In genomic region chr1:152347116-152347728, GRCh38 we compare ENCODE assay signal across 8 cellular contexts. TPM values are rescaled to one million over a fixed set of nuclear protein-coding genes. Genes with fewer than 3 reads are reported as not detected.
DNase-seq lines count a peak whose midpoint lies in the region; ATAC-seq and TF ChIP-seq lines count a peak whose summit lies in the region.

No MANE protein-coding gene starts in this region.

- H3K36me3 Mint-ChIP-seq in activated CD8-positive, alpha-beta memory T cell treated with anti-CD3 and anti-CD28 coated beads, Interleukin-2, amount 10 ng/mL, durations not matched to agents 7 days and 5 days, result no peaks in the 10 kb centered on the region

- no peak overlapping the region for H3K27ac ChIP-seq in ascending aorta

- intact Hi-C loops in ascending aorta (cut with DNase I), result no loop called here

- peak; percentile 45 for ATAC-seq in activated CD8-positive, alpha-beta memory T cell treated with anti-CD3 and anti-CD28 coated beads, Interleukin-2, amount 10 ng/mL, durations not matched to agents 7 days and 5 days

- CTCF ChIA-PET in activated CD8-positive, alpha-beta memory T cell treated with anti-CD3 and anti-CD28 coated beads, Interleukin-2, amount 10 ng/mL, durations not matched to agents 7 days and 5 days (lab: Charles Lee), result interaction anchor here (0.6 to 2.6 kb wide), 17 partner anchors 9 to 236 kb away, joined by 3 to 42 read pairs (median 4); no protein-coding TSS in a partner anchor

- H3K27me3 ChIP-seq in ascending aorta, result no peaks in the 10 kb centered on the region
- H3K27me3 ChIP-seq in kidney epithelial cell (ENCODE audit: control insufficient read depth, insufficient read depth, low read length), result no peaks in the 10 kb centered on the region

- peak; percentile 64 for DNase-seq in activated CD8-positive, alpha-beta memory T cell treated with anti-CD3 and anti-CD28 coated beads, Interleukin-2, amount 10 ng/mL, durations not matched to agents 7 days and 5 days
- DNase-seq in activated CD8-positive, alpha-beta memory T cell treated with anti-CD3 and anti-CD28 coated beads for 24 hours, result no peak
- DNase-seq in HT-29 (ENCODE audit: low spot score) (peak; percentile 93), RPMI8226 (peak; percentile 77), ascending aorta (ENCODE audit: low spot score in 2 of 2) (no peak), kidney epithelial cell (ENCODE audit: low read depth) (peak; percentile 32), amniotic stem cell (lab: John Stamatoyannopoulos, UW) (no peak)
- peak in 2 of 3 experiments; percentile 16 to 56 for DNase-seq in stimulated activated CD4-positive, alpha-beta T cell treated with anti-CD3 and anti-CD28 coated beads, TNF-alpha, amount 100 ng/mL, for 24 hours (ENCODE audit: low read depth in 3 of 3)

- TF ChIP-seq CTCF in ascending aorta (IDR thresholded peaks at IDR 0.05) (peak; percentile 36 to 65 (median 58)), kidney epithelial cell (IDR thresholded peaks at IDR 0.05; ENCODE audit: insufficient read depth, low read length, poor library complexity, severe bottlenecking) (peak; percentile 82)

- no peak overlapping the region for H3K27ac Mint-ChIP-seq in activated CD8-positive, alpha-beta memory T cell treated with anti-CD3 and anti-CD28 coated beads, Interleukin-2, amount 10 ng/mL, durations not matched to agents 7 days and 5 days

- no peak overlapping the region for H3K4me3 ChIP-seq in ascending aorta
- H3K4me3 ChIP-seq in kidney epithelial cell (ENCODE audit: low read depth, low read length), result no peak overlapping the region

- H3K36me3 ChIP-seq in ascending aorta (no peaks in the 10 kb centered on the region), kidney epithelial cell (ENCODE audit: control insufficient read depth, insufficient read depth, low read length) (no peaks in the 10 kb centered on the region)

- no peaks in the 10 kb centered on the region for H3K4me1 Mint-ChIP-seq in activated CD8-positive, alpha-beta memory T cell treated with anti-CD3 and anti-CD28 coated beads, Interleukin-2, amount 10 ng/mL, durations not matched to agents 7 days and 5 days

- no peaks in the 10 kb centered on the region for H3K9me3 Mint-ChIP-seq in activated CD8-positive, alpha-beta memory T cell treated with anti-CD3 and anti-CD28 coated beads, Interleukin-2, amount 10 ng/mL, durations not matched to agents 7 days and 5 days (ENCODE audit: low read depth)

- peaks cover 23% of the 10 kb centered on the region for H3K27me3 Mint-ChIP-seq in activated CD8-positive, alpha-beta memory T cell treated with anti-CD3 and anti-CD28 coated beads, Interleukin-2, amount 10 ng/mL, durations not matched to agents 7 days and 5 days

- H3K4me3 Mint-ChIP-seq in activated CD8-positive, alpha-beta memory T cell treated with anti-CD3 and anti-CD28 coated beads, Interleukin-2, amount 10 ng/mL, durations not matched to agents 7 days and 5 days, result no peak overlapping the region

- H3K4me1 ChIP-seq in ascending aorta, result no peaks in the 10 kb centered on the region

- H3K9me3 ChIP-seq in ascending aorta, result no peaks in the 10 kb centered on the region

RNA-seq across cellular contexts. Expression of gene FLG2, which starts 12.6 kb away (rescaled TPM):
- total RNA-seq in activated CD8-positive, alpha-beta memory T cell treated with anti-CD3 and anti-CD28 coated beads, Interleukin-2, amount 10 ng/mL, durations not matched to agents 7 days and 5 days, result not detected
- total RNA-seq in HT-29 (2014; rRNA removed; shearing (Covaris generic)), result not detected in 2 replicates
- total RNA-seq in ascending aorta (not detected), kidney epithelial cell (not detected in 2 replicates)

RNA-seq across cellular contexts. Expression of gene FLG, which starts 22.2 kb away (rescaled TPM):
- total RNA-seq in activated CD8-positive, alpha-beta memory T cell treated with anti-CD3 and anti-CD28 coated beads, Interleukin-2, amount 10 ng/mL, durations not matched to agents 7 days and 5 days, result not detected
- total RNA-seq in HT-29 (2014; rRNA removed; shearing (Covaris generic)), result 0.03 TPM in 1 of 2 replicates, not detected in the other
- not detected for total RNA-seq in ascending aorta
- not detected in 2 replicates for total RNA-seq in kidney epithelial cell

Comparison
In these comparisons a context has a peak if more than half of its experiments do, and no peak if none do; other contexts are left out.
1. DNase-seq: peak in activated CD8-positive, alpha-beta memory T cell treated with anti-CD3 and anti-CD28 coated beads, Interleukin-2, amount 10 ng/mL, durations not matched to agents 7 days and 5 days (single experiment), HT-29 (single experiment), RPMI8226 (single experiment), kidney epithelial cell (single experiment) and stimulated activated CD4-positive, alpha-beta T cell treated with anti-CD3 and anti-CD28 coated beads, TNF-alpha, amount 100 ng/mL, for 24 hours (2 of 3); none in activated CD8-positive, alpha-beta memory T cell treated with anti-CD3 and anti-CD28 coated beads for 24 hours (single experiment), ascending aorta (0 of 2) and amniotic stem cell (single experiment).